1 cellular context compared by ENCODE assay signal in the genomic region with DNA sequence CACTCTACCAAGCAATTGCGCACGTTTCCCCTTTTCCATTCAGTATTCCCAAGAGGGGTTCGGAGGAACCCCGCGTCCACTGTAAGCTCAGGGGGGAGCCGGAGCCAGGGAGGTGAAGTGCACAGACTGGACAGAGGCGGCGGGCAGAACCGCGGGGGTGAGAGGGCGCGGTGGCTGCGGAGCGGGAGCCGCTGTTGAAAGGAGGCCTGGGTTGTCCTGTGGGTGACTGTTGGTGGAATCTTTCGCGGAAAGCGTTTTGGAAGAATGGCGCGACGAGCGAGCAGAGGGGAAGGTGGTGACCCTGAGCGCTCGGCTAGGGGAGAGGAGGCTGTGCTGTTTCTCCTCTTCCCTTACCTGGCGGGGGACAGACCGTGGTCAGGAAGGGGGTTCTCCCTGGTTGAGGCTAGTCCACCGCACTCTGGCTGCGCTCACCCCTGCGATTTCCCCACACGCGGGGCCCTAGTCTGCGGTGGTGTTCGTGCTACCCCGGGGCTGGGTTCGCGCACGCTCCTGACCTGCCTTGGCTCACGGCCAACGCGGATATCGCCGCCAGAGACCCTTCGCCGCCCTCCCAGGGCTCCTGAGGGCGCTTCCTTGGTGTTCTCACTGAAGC.
TF ChIP-seq lines count a peak whose summit lies in the region.

No MANE protein-coding gene starts in this region.

TF ChIP-seq in SK-N-SH, 30 proteins besides CTCF, POLR2A, EP300 and RAD21 (continued from another document):
- TF ChIP-seq, protein P1, sequence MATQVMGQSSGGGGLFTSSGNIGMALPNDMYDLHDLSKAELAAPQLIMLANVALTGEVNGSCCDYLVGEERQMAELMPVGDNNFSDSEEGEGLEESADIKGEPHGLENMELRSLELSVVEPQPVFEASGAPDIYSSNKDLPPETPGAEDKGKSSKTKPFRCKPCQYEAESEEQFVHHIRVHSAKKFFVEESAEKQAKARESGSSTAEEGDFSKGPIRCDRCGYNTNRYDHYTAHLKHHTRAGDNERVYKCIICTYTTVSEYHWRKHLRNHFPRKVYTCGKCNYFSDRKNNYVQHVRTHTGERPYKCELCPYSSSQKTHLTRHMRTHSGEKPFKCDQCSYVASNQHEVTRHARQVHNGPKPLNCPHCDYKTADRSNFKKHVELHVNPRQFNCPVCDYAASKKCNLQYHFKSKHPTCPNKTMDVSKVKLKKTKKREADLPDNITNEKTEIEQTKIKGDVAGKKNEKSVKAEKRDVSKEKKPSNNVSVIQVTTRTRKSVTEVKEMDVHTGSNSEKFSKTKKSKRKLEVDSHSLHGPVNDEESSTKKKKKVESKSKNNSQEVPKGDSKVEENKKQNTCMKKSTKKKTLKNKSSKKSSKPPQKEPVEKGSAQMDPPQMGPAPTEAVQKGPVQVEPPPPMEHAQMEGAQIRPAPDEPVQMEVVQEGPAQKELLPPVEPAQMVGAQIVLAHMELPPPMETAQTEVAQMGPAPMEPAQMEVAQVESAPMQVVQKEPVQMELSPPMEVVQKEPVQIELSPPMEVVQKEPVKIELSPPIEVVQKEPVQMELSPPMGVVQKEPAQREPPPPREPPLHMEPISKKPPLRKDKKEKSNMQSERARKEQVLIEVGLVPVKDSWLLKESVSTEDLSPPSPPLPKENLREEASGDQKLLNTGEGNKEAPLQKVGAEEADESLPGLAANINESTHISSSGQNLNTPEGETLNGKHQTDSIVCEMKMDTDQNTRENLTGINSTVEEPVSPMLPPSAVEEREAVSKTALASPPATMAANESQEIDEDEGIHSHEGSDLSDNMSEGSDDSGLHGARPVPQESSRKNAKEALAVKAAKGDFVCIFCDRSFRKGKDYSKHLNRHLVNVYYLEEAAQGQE (IDR thresholded peaks at IDR 0.05; ENCODE audit: low read depth, low read length) = no peak
- TF ChIP-seq, protein P2, sequence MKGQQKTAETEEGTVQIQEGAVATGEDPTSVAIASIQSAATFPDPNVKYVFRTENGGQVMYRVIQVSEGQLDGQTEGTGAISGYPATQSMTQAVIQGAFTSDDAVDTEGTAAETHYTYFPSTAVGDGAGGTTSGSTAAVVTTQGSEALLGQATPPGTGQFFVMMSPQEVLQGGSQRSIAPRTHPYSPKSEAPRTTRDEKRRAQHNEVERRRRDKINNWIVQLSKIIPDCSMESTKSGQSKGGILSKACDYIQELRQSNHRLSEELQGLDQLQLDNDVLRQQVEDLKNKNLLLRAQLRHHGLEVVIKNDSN (IDR thresholded peaks at IDR 0.05; ENCODE audit: borderline replicate concordance, low read depth) = no peak
- TF ChIP-seq NFIC (IDR thresholded peaks at IDR 0.05; ENCODE audit: borderline replicate concordance) = no peak
- no peak for TF ChIP-seq MEF2A (IDR thresholded peaks at IDR 0.05; ENCODE audit: borderline replicate concordance, low read depth)
- no peak for TF ChIP-seq RCOR1 (IDR thresholded peaks at IDR 0.05; ENCODE audit: low read length)
- no peak for TF ChIP-seq TCF12 (IDR thresholded peaks at IDR 0.05)
- no peak for TF ChIP-seq SMC3 (IDR thresholded peaks at IDR 0.05; ENCODE audit: low read depth, low read length)
